In the genomic region with DNA sequence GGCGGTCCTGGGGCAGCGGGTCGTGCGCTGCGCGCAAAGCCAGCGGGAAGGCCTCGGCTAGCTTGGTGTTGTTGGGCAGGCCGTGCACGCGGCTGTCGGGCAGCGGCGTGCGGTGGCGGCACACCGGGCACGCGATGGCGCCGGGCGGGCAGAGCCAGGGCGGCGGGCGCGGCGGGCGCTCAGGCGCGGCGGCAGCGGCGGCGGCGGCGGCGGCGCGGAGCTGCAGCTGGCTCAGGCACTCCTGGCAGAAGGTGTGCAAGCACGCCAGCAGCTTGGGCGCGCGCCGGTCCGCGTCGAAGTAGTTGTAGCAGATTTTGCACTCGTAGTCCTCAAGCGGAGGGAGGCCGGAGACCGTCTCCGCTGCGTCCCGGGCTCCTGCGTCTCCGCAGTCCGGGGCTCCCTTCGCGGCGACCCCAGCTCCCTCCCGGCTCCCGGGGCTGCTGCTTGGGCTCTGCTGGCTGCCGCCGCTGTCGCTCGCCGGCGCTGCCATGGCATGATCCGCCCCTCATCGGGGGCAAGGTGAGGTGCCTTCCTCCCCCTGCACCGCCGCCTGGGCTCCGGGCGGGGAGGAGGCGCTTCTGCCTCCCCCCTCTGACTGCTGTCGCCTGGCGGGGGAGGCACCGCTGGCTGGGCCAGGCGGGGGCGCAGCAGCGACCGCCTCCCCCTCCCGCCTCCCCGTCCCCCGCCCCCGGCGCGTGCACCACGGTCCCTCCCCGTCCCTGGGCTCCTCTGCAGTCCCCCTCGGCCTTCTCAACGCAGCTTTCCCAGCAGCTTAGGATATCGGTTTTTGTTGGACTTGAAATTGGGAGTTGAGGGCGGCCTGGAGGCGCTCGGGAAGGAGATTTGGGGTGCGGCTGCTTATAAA, we compare ENCODE assay signal across 7 cellular contexts. TPM values are rescaled to one million over a fixed set of nuclear protein-coding genes. Genes with fewer than 3 reads are reported as not detected.
DNase-seq lines count a peak whose midpoint lies in the region; ATAC-seq and TF ChIP-seq lines count a peak whose summit lies in the region.

No MANE protein-coding gene starts in this region.

- ATAC-seq in GM19372 (IDR thresholded peaks at IDR 0.05; ENCODE audit: low read depth, unreplicated experiment) (peak; percentile 41), HG03378 (IDR thresholded peaks at IDR 0.05; ENCODE audit: unreplicated experiment) (peak; percentile 29), Panc1 (peak; percentile 67)
- ATAC-seq in naive thymus-derived CD8-positive, alpha-beta T cell: no peak

- H3K4me3 Mint-ChIP-seq in naive thymus-derived CD8-positive, alpha-beta T cell: peak overlapping the region in 7 of 10 donors; percentile 44 to 81 (median 74)

- H3K4me3 ChIP-seq in GM08714 (ENCODE audit: low read length) (peak overlapping the region; percentile 65; the same call in 1 of the 2 replicates), Panc1 (ENCODE audit: low read depth in 2 of 2, low read length in 2 of 2) (peak overlapping the region; percentile 29 to 43), endocrine pancreas (ENCODE audit: control insufficient read depth, insufficient read depth, low read length) (no peak overlapping the region)

- H3K36me3 ChIP-seq in Panc1 (ENCODE audit: control insufficient read depth, insufficient read depth, low read length) (no peaks in the 10 kb centered on the region), endocrine pancreas (ENCODE audit: control insufficient read depth, insufficient read depth, low read length) (no peaks in the 10 kb centered on the region)

- H3K27ac Mint-ChIP-seq in naive thymus-derived CD8-positive, alpha-beta T cell: no peak overlapping the region

- POLR2A ChIA-PET in Panc1 (lab: Charles Lee): no interaction called here
- POLR2A ChIA-PET in naive thymus-derived CD8-positive, alpha-beta T cell (lab: Charles Lee): no interaction called here

- CTCF ChIA-PET in Panc1 (lab: Charles Lee): interaction anchor here (0.6 kb wide), 1 partner anchor 148 kb away, joined by 3 read pairs; no protein-coding TSS in a partner anchor

- BruUV-seq in Panc1 (replicated peaks; lab: Mats Ljungman, UMichigan): no TSS peak

- peaks cover 40 to 65% (median 48%) of the 10 kb centered on the region in 5 donors for H3K27me3 Mint-ChIP-seq in naive thymus-derived CD8-positive, alpha-beta T cell

- in situ Hi-C loops in Panc1 (cut with HindIII; ENCODE audit: low pct_unique_long_range_greater_than_20kb, low sequenced_read_pairs): no loop called here

- peak overlapping the region; percentile 74 for H3K9ac ChIP-seq in endocrine pancreas (ENCODE audit: control insufficient read depth, insufficient read depth, low read length)

- DNase-seq in Panc1 (ENCODE audit: low read depth, low spot score) (no peak), SIG-M5 treated with dmso at 0.1 percent for 504 hours (lab: John Stamatoyannopoulos, UW; ENCODE audit: unreplicated experiment) (no peak)
- DNase-seq in naive thymus-derived CD8-positive, alpha-beta T cell: no peak

- no peaks in the 10 kb centered on the region for H3K9me3 Mint-ChIP-seq in naive thymus-derived CD8-positive, alpha-beta T cell

- H3K27me3 ChIP-seq in Panc1 (ENCODE audit: control insufficient read depth, insufficient read depth, low read length) (peaks cover 31% of the 10 kb centered on the region), endocrine pancreas (ENCODE audit: control insufficient read depth, insufficient read depth, low read length) (no peaks in the 10 kb centered on the region)

- H3K27ac ChIP-seq in Panc1 (ENCODE audit: low read length): no peak overlapping the region

- H3K4me1 Mint-ChIP-seq in naive thymus-derived CD8-positive, alpha-beta T cell: peaks cover 2 to 16% (median 13%) of the 10 kb centered on the region in 4 donors

- H3K36me3 Mint-ChIP-seq in naive thymus-derived CD8-positive, alpha-beta T cell: peaks cover 0 to 8% (median 3%) of the 10 kb centered on the region in 3 donors

- TF ChIP-seq CTCF in Panc1 (IDR thresholded peaks at IDR 0.05): no peak

- intact Hi-C loops in Panc1 (cut with micrococcal nuclease; ENCODE audit: unreplicated experiment): loop anchor here (2.0 to 5.0 kb wide), 3 partner anchors 243 to 292 kb away; no protein-coding TSS in a partner anchor

- H3K4me1 ChIP-seq in Panc1 (ENCODE audit: control insufficient read depth, insufficient read depth, low read length) (no peaks in the 10 kb centered on the region), endocrine pancreas (ENCODE audit: control insufficient read depth, insufficient read depth, low read length) (no peaks in the 10 kb centered on the region)

- H3K9me3 ChIP-seq in Panc1 (ENCODE audit: control insufficient read depth, insufficient read depth, low read depth, low read length) (no peaks in the 10 kb centered on the region), endocrine pancreas (ENCODE audit: control insufficient read depth, low read length) (no peaks in the 10 kb centered on the region)

RNA-seq across cellular contexts. Expression of gene PAX3, which starts 21.0 kb away (rescaled TPM):
- total RNA-seq in Panc1 (2021; ENCODE audit: unreplicated experiment): not detected
- polyA plus RNA-seq in Panc1 (2012; ENCODE audit: insufficient read length): not detected
- not detected for total RNA-seq in naive thymus-derived CD8-positive, alpha-beta T cell
- not detected for polyA plus RNA-seq in naive thymus-derived CD8-positive, alpha-beta T cell

Comparison
In these comparisons a context has a peak if more than half of its experiments do, and no peak if none do; other contexts are left out.
1. ATAC-seq: peak in GM19372 (single experiment), HG03378 (single experiment) and Panc1 (single experiment); none in naive thymus-derived CD8-positive, alpha-beta T cell (0 of 2).